In genomic region chr12:56126732-56127239, GRCh38 we compare ENCODE assay signal across 8 cellular contexts. TPM values are rescaled to one million over a fixed set of nuclear protein-coding genes. Genes with fewer than 3 reads are reported as not detected.
DNase-seq lines count a peak whose midpoint lies in the region; ATAC-seq and TF ChIP-seq lines count a peak whose summit lies in the region.

No MANE protein-coding gene starts in this region.

- no peak for TF ChIP-seq POLR2A in heart left ventricle (IDR thresholded peaks at IDR 0.05)
- TF ChIP-seq POLR2A in uterus (IDR thresholded peaks at IDR 0.05), result no peak

- ATAC-seq in heart left ventricle (no peak), left cardiac atrium (no peak), GM19023 (IDR thresholded peaks at IDR 0.05; ENCODE audit: unreplicated experiment) (no peak)
- ATAC-seq in activated naive CD8-positive, alpha-beta T cell treated with anti-CD3 and anti-CD28 coated beads, Interleukin-2, amount 10 ng/mL, durations not matched to agents 7 days and 5 days (ENCODE audit: low read depth), result no peak

- H3K9me3 ChIP-seq in heart left ventricle (no peaks in the 10 kb centered on the region), uterus (no peaks in the 10 kb centered on the region)

- peaks cover 8 to 66% (median 36%) of the 10 kb centered on the region in 12 donors for H3K4me1 ChIP-seq in heart left ventricle
- H3K4me1 ChIP-seq in uterus, result peaks cover 8 to 10% of the 10 kb centered on the region in 2 donors

- intact Hi-C loops in heart left ventricle (cut with DNase I), result loop anchor here in 9 of 10 donors (1.0 to 10.0 kb wide), 7 partner anchors 32 to 341 kb away; partner anchors contain the start of genes SMARCC2 (in 5 of the 9), SPRYD4 (in 5 of the 9), MYL6 (in 4 of the 9) and CNPY2 (in 1 of the 9)
- intact Hi-C loops in left cardiac atrium (cut with DNase I), result no loop called here
- intact Hi-C loops in uterus (cut with DNase I; ENCODE audit: low total_unique reads), result loop anchor here (5.0 kb wide), 1 partner anchor 36 kb away; no protein-coding TSS in a partner anchor

- WGBS in heart left ventricle, 4 donors, result 43 to 60% (median 54%) methylated on average over 3 of the region's 3 CpGs

- H3K27me3 ChIP-seq in heart left ventricle (no peaks in the 10 kb centered on the region), uterus (no peaks in the 10 kb centered on the region)

- peak overlapping the region; percentile 5 to 94 (median 78) for H3K27ac ChIP-seq in heart left ventricle
- peak overlapping the region; percentile 88 to 89 for H3K27ac ChIP-seq in uterus

- peaks cover 47% of the 10 kb centered on the region for H3K4me1 Mint-ChIP-seq in activated naive CD8-positive, alpha-beta T cell treated with anti-CD3 and anti-CD28 coated beads, Interleukin-2, amount 10 ng/mL, durations not matched to agents 7 days and 5 days

- TF ChIP-seq CTCF in heart left ventricle (IDR thresholded peaks at IDR 0.05) (no peak), uterus (IDR thresholded peaks at IDR 0.05) (no peak)

- no peaks in the 10 kb centered on the region for H3K9me3 Mint-ChIP-seq in activated naive CD8-positive, alpha-beta T cell treated with anti-CD3 and anti-CD28 coated beads, Interleukin-2, amount 10 ng/mL, durations not matched to agents 7 days and 5 days

- peak overlapping the region; percentile 100 for H3K4me3 Mint-ChIP-seq in activated naive CD8-positive, alpha-beta T cell treated with anti-CD3 and anti-CD28 coated beads, Interleukin-2, amount 10 ng/mL, durations not matched to agents 7 days and 5 days

- DNase-seq in heart left ventricle (no peak), left cardiac atrium (no peak), medulla oblongata (ENCODE audit: extremely low spot score) (peak; percentile 48), uterus (no peak), A172 (ENCODE audit: low spot score) (no peak), HPDE6-E6E7 (ENCODE audit: extremely low spot score) (no peak)
- DNase-seq in activated naive CD8-positive, alpha-beta T cell treated with anti-CD3 and anti-CD28 coated beads, Interleukin-2, amount 10 ng/mL, durations not matched to agents 7 days and 5 days, result no peak

- H3K36me3 ChIP-seq in heart left ventricle (peaks cover 0 to 37% (median 19%) of the 10 kb centered on the region in 9 donors), uterus (no peaks in the 10 kb centered on the region)

- no peaks in the 10 kb centered on the region for H3K27me3 Mint-ChIP-seq in activated naive CD8-positive, alpha-beta T cell treated with anti-CD3 and anti-CD28 coated beads, Interleukin-2, amount 10 ng/mL, durations not matched to agents 7 days and 5 days

- H3K4me3 ChIP-seq in heart left ventricle, result peak overlapping the region in 6 of 12 donors; percentile 78 to 97 (median 90)
- H3K4me3 ChIP-seq in uterus, result no peak overlapping the region

- H3K36me3 Mint-ChIP-seq in activated naive CD8-positive, alpha-beta T cell treated with anti-CD3 and anti-CD28 coated beads, Interleukin-2, amount 10 ng/mL, durations not matched to agents 7 days and 5 days, result peaks cover 27% of the 10 kb centered on the region

- POLR2A ChIA-PET in activated naive CD8-positive, alpha-beta T cell treated with anti-CD3 and anti-CD28 coated beads, Interleukin-2, amount 10 ng/mL, durations not matched to agents 7 days and 5 days (lab: Charles Lee), result interaction anchor here (0.9 to 8.4 kb wide), 9 partner anchors 9 to 165 kb away, joined by 3 to 145 read pairs (median 10); partner anchors contain the start of genes MYL6, MYL6B, PA2G4 and RPL41

- peak overlapping the region; percentile 97 for H3K27ac Mint-ChIP-seq in activated naive CD8-positive, alpha-beta T cell treated with anti-CD3 and anti-CD28 coated beads, Interleukin-2, amount 10 ng/mL, durations not matched to agents 7 days and 5 days

RNA-seq across cellular contexts. Expression of gene ESYT1, which starts 1.3 kb away (rescaled TPM):
- total RNA-seq in heart left ventricle (10 to 100 TPM; 26.8 to 81.1 (median 43.4) TPM), left cardiac atrium (10 to 100 TPM; 54.1 to 63.9 TPM), uterus (100 to 1,000 TPM in 3 of 4 donors, 10 to 100 TPM in 1; 98.4 to 203 (median 134) TPM)
- 10 to 100 TPM; 17.0 to 67.3 TPM for polyA plus RNA-seq in heart left ventricle
- 100 to 1,000 TPM; 251 TPM for total RNA-seq in activated naive CD8-positive, alpha-beta T cell treated with anti-CD3 and anti-CD28 coated beads, Interleukin-2, amount 10 ng/mL, durations not matched to agents 7 days and 5 days
- 119 and 164 TPM in 2 replicates for total RNA-seq in A172 (2014; rRNA removed; shearing (Covaris generic))

RNA-seq across cellular contexts. Expression of gene ZC3H10, which starts 8.7 kb away (rescaled TPM):
- total RNA-seq in heart left ventricle (1 to 10 TPM; 2.7 to 6.4 (median 4.9) TPM), left cardiac atrium (1 to 10 TPM; 6.6 to 7.6 TPM), uterus (1 to 10 TPM; 1.3 to 9.8 (median 4.2) TPM)
- polyA plus RNA-seq in heart left ventricle, result 1 to 10 TPM; 3.5 to 3.9 TPM
- 10 to 100 TPM; 10.6 to 12.0 TPM for total RNA-seq in activated naive CD8-positive, alpha-beta T cell treated with anti-CD3 and anti-CD28 coated beads, Interleukin-2, amount 10 ng/mL, durations not matched to agents 7 days and 5 days
- total RNA-seq in A172 (2014; rRNA removed; shearing (Covaris generic)), result 1.8 and 2.9 TPM in 2 replicates

RNA-seq across cellular contexts. Expression of gene RPL41, which starts 10.4 kb away (rescaled TPM):
- 1,000 to 10,000 TPM in 8 of 9 donors, 100 to 1,000 TPM in 1; 533 to 2,381 (median 1,999) TPM for total RNA-seq in heart left ventricle
- polyA plus RNA-seq in heart left ventricle, result 1,000 to 10,000 TPM in 1 of 2 donors, 100 to 1,000 TPM in 1; 752 to 4,466 TPM
- total RNA-seq in left cardiac atrium, result 1,000 to 10,000 TPM; 2,192 to 2,337 TPM
- total RNA-seq in activated naive CD8-positive, alpha-beta T cell treated with anti-CD3 and anti-CD28 coated beads, Interleukin-2, amount 10 ng/mL, durations not matched to agents 7 days and 5 days, result 1,000 to 10,000 TPM; 4,462 to 4,551 TPM
- total RNA-seq in uterus, result 1,000 to 10,000 TPM; 1,022 to 4,789 (median 2,600) TPM
- 1,898 and 3,438 TPM in 2 replicates for total RNA-seq in A172 (2014; rRNA removed; shearing (Covaris generic))

RNA-seq across cellular contexts. Expression of gene PA2G4, which starts 22.4 kb away (rescaled TPM):
- 100 to 1,000 TPM in 1 of 9 donors, 10 to 100 TPM in 8; 66.0 to 105 (median 72.4) TPM for total RNA-seq in heart left ventricle
- 100 to 1,000 TPM in 1 of 2 donors, 10 to 100 TPM in 1; 62.4 to 187 TPM for polyA plus RNA-seq in heart left ventricle
- total RNA-seq in left cardiac atrium, result 10 to 100 TPM; 60.4 to 83.9 TPM
- 100 to 1,000 TPM; 226 to 227 TPM for total RNA-seq in activated naive CD8-positive, alpha-beta T cell treated with anti-CD3 and anti-CD28 coated beads, Interleukin-2, amount 10 ng/mL, durations not matched to agents 7 days and 5 days
- total RNA-seq in uterus, result 100 to 1,000 TPM in 1 of 4 donors, 10 to 100 TPM in 3; 64.4 to 120 (median 81.0) TPM
- total RNA-seq in A172 (2014; rRNA removed; shearing (Covaris generic)), result 246 and 349 TPM in 2 replicates

RNA-seq across cellular contexts. Expression of gene MYL6B, which starts 25.6 kb away (rescaled TPM):
- total RNA-seq in heart left ventricle, result 10 to 100 TPM; 30.1 to 55.2 (median 41.1) TPM
- 10 to 100 TPM; 27.5 to 65.9 TPM for polyA plus RNA-seq in heart left ventricle
- total RNA-seq in left cardiac atrium, result 10 to 100 TPM; 40.5 to 42.5 TPM
- 10 to 100 TPM; 46.6 to 47.8 TPM for total RNA-seq in activated naive CD8-positive, alpha-beta T cell treated with anti-CD3 and anti-CD28 coated beads, Interleukin-2, amount 10 ng/mL, durations not matched to agents 7 days and 5 days
- 10 to 100 TPM in 3 of 4 donors, 1 to 10 TPM in 1; 6.7 to 57.5 (median 27.0) TPM for total RNA-seq in uterus
- 76.0 and 139 TPM in 2 replicates for total RNA-seq in A172 (2014; rRNA removed; shearing (Covaris generic))

Comparison
In these comparisons a context has a peak if more than half of its experiments do, and no peak if none do; other contexts are left out.
1. intact Hi-C loops: an anchor here in heart left ventricle (1.0 to 10.0 kb wide) and uterus (5.0 kb wide); none called in left cardiac atrium.